9 cellular contexts compared by ENCODE assay signal in the genomic region with DNA sequence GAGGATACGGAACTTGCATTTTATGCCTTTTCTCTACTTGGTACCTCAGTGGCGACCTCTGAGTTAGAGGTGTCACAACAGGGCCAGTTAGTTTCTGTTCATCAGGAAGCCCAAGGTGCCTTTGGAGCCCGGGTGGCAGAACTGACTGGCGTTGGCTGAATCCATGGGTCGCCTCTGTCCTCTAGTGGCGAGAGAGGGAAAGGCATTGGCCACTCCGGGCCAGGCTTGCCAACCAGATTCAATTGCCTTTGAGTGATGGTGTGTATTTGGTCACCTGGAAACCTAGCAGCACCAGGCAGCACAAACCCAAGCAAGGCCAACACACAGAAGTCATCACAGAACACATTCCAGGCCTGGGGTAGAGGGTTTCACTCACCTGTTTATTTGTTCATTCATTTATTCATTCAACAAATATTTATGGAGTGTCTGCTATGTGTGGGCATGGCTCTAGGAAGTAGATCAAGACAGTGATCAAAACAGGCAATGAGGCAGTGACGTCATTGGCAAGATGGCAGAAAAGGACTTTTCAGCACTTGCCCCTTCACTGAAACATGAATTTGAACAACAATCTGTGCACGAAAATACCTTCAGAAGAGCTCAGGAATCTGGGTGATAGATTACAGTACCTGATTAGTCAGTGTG. TPM values are rescaled to one million over a fixed set of nuclear protein-coding genes. Genes with fewer than 3 reads are reported as not detected.
DNase-seq lines count a peak whose midpoint lies in the region; ATAC-seq and TF ChIP-seq lines count a peak whose summit lies in the region.
"Had no signal": no experiment of that assay in that cellular context is flagged by ENCODE, and none has a peak within 500 bp of the region (broad histone marks: within the 10 kb centered on the region; RNA-seq: fewer than 3 reads in every experiment).

No MANE protein-coding gene starts in this region.

- no peaks in the 10 kb centered on the region for H3K36me3 Mint-ChIP-seq in endothelial cell (ENCODE audit: low read depth, unreplicated experiment)
- no peaks in the 10 kb centered on the region for H3K36me3 Mint-ChIP-seq in stimulated activated effector memory CD8-positive, alpha-beta T cell treated with anti-CD3 and anti-CD28 coated beads, Interleukin-12 subunit alpha, Interleukin-12 subunit beta, amount 100 ng/mL, for 72 hours
- H3K36me3 Mint-ChIP-seq: T-cell had no signal

- DNase-seq in Caki2 (ENCODE audit: low read depth) (peak; percentile 64), GOT3 (lab: John Stamatoyannopoulos, UW) (peak; percentile 39), NCI-H187 (lab: John Stamatoyannopoulos, UW) (peak; percentile 38 to 68), endothelial cell (ENCODE audit: low spot score) (peak; percentile 78), medulla oblongata (ENCODE audit: extremely low spot score) (peak; percentile 77)
- DNase-seq in stimulated activated effector memory CD8-positive, alpha-beta T cell treated with anti-CD3 and anti-CD28 coated beads, Interleukin-12 subunit alpha, Interleukin-12 subunit beta, amount 100 ng/mL, for 72 hours (ENCODE audit: low spot score in 2 of 2) = peak; percentile 11 to 55

- no peaks in the 10 kb centered on the region for H3K9me3 Mint-ChIP-seq in endothelial cell (ENCODE audit: unreplicated experiment)
- H3K9me3 Mint-ChIP-seq in stimulated activated effector memory CD8-positive, alpha-beta T cell treated with anti-CD3 and anti-CD28 coated beads, Interleukin-12 subunit alpha, Interleukin-12 subunit beta, amount 100 ng/mL, for 72 hours = no peaks in the 10 kb centered on the region
- H3K9me3 Mint-ChIP-seq: T-cell had no signal

- in situ Hi-C loops in Caki2 (cut with HindIII; ENCODE audit: low pct_unique_long_range_greater_than_20kb, low sequenced_read_pairs) = no loop called here

- H3K27ac ChIP-seq in VCaP = no peak overlapping the region

- TF ChIP-seq CTCF in VCaP (conservative IDR thresholded peaks at IDR 0.05) = peak; percentile 100
- TF ChIP-seq CTCF in endothelial cell (IDR thresholded peaks at IDR 0.05; ENCODE audit: unreplicated experiment) = peak; percentile 87

- peak; percentile 64 for ATAC-seq in stimulated activated effector memory CD8-positive, alpha-beta T cell treated with anti-CD3 and anti-CD28 coated beads, Interleukin-12 subunit alpha, Interleukin-12 subunit beta, amount 100 ng/mL, for 72 hours
- no peak for ATAC-seq in GM18907 (IDR thresholded peaks at IDR 0.05; ENCODE audit: unreplicated experiment)

- no peak overlapping the region for H3K27ac Mint-ChIP-seq in endothelial cell (ENCODE audit: unreplicated experiment)
- no peak overlapping the region for H3K27ac Mint-ChIP-seq in stimulated activated effector memory CD8-positive, alpha-beta T cell treated with anti-CD3 and anti-CD28 coated beads, Interleukin-12 subunit alpha, Interleukin-12 subunit beta, amount 100 ng/mL, for 72 hours
- H3K27ac Mint-ChIP-seq: T-cell had no signal

- no peak overlapping the region for H3K4me3 Mint-ChIP-seq in endothelial cell (ENCODE audit: unreplicated experiment)
- no peak overlapping the region for H3K4me3 Mint-ChIP-seq in stimulated activated effector memory CD8-positive, alpha-beta T cell treated with anti-CD3 and anti-CD28 coated beads, Interleukin-12 subunit alpha, Interleukin-12 subunit beta, amount 100 ng/mL, for 72 hours
- H3K4me3 Mint-ChIP-seq: T-cell had no signal

- H3K4me1 Mint-ChIP-seq in endothelial cell (ENCODE audit: unreplicated experiment) = no peaks in the 10 kb centered on the region
- no peaks in the 10 kb centered on the region for H3K4me1 Mint-ChIP-seq in stimulated activated effector memory CD8-positive, alpha-beta T cell treated with anti-CD3 and anti-CD28 coated beads, Interleukin-12 subunit alpha, Interleukin-12 subunit beta, amount 100 ng/mL, for 72 hours
- H3K4me1 Mint-ChIP-seq: T-cell had no signal

- peaks cover 1% of the 10 kb centered on the region for H3K27me3 Mint-ChIP-seq in endothelial cell (ENCODE audit: unreplicated experiment)

RNA-seq across cellular contexts. Expression of a gene that starts 40.5 kb away (rescaled TPM):
- not detected in 2 replicates for total RNA-seq in Caki2 (2014; rRNA removed; shearing (Covaris generic); ENCODE audit: low replicate concordance)
- 1.2 TPM for total RNA-seq in endothelial cell (ENCODE audit: unreplicated experiment)
- total RNA-seq: T-cell had no signal
